Comparison of ENCODE assay signal across 1 cellular context in genomic region chr4:158020734-158021346, GRCh38.
TF ChIP-seq lines count a peak whose summit lies in the region.

No MANE protein-coding gene starts in this region.

TF ChIP-seq in HepG2, 621 proteins besides CTCF, POLR2A, EP300 and RAD21 (continued from another document):
- TF ChIP-seq KLF16 (CRISPR knock-in tag; IDR thresholded peaks at IDR 0.05): 0 out of 4 replicates have a peak, but pooled peaks of 1 of the 2 experiments have one; percentile 11
